1 cellular context compared by ENCODE assay signal in genomic region chr16:2954647-2955381, GRCh38.
TF ChIP-seq lines count a peak whose summit lies in the region.

No MANE protein-coding gene starts in this region.

TF ChIP-seq in HEK293, 187 proteins besides CTCF, POLR2A, EP300 and RAD21 (continued from another document):
- no peak for TF ChIP-seq ZNF449 (tag by site-specific recombination; IDR thresholded peaks at IDR 0.05)
- no peak for TF ChIP-seq ZBTB26 (tag by site-specific recombination; optimal IDR thresholded peaks at IDR 0.05)
- no peak for TF ChIP-seq ZNF112 (tag by site-specific recombination; IDR thresholded peaks at IDR 0.05)
- no peak for TF ChIP-seq TCF7L2 (IDR thresholded peaks at IDR 0.05; ENCODE audit: borderline replicate concordance, low read depth, low read length)
- TF ChIP-seq ZNF24 (tag by site-specific recombination; IDR thresholded peaks at IDR 0.05), result no peak
- no peak for TF ChIP-seq ZNF114 (tag by site-specific recombination; IDR thresholded peaks at IDR 0.05)
- TF ChIP-seq GLIS1 (tag by site-specific recombination; IDR thresholded peaks at IDR 0.05), result peak; percentile 17; the same call in 1 of the 2 replicates
- no peak for TF ChIP-seq ZNF830 (tag by site-specific recombination; IDR thresholded peaks at IDR 0.05; ENCODE audit: low read depth)
- no peak for TF ChIP-seq ZNF677 (tag by site-specific recombination; IDR thresholded peaks at IDR 0.05)
- no peak for TF ChIP-seq ZNF626 (tag by site-specific recombination; IDR thresholded peaks at IDR 0.05)
- no peak for TF ChIP-seq PRDM1 (tag by site-specific recombination; IDR thresholded peaks at IDR 0.05)
TF ChIP-seq in HEK293: peak in this region for 7.
